ENCODE assay signal across 11 cellular contexts in genomic region chr5:79070002-79070567, GRCh38. TPM values are rescaled to one million over a fixed set of nuclear protein-coding genes. Genes with fewer than 3 reads are reported as not detected.
DNase-seq lines count a peak whose midpoint lies in the region; ATAC-seq and TF ChIP-seq lines count a peak whose summit lies in the region.
"Had no signal": no experiment of that assay in that cellular context is flagged by ENCODE, and none has a peak within 500 bp of the region (broad histone marks: within the 10 kb centered on the region; RNA-seq: fewer than 3 reads in every experiment).

No MANE protein-coding gene starts in this region.

- intact Hi-C loops in colonic mucosa (cut with DNase I): no loop called here

- H3K36me3 ChIP-seq in colonic mucosa (no peaks in the 10 kb centered on the region), skeletal muscle tissue (ENCODE audit: control insufficient read depth in 3 of 3, insufficient read depth in 3 of 3, low read length in 3 of 3) (no peaks in the 10 kb centered on the region)

- peak overlapping the region; percentile 28 for H3K4me3 ChIP-seq in colonic mucosa
- peak overlapping the region; percentile 68 to 79 (median 76) for H3K4me3 ChIP-seq in skeletal muscle tissue (ENCODE audit: low read length in 3 of 3)

- ATAC-seq in HG03175 (IDR thresholded peaks at IDR 0.05; ENCODE audit: unreplicated experiment): no peak
- ATAC-seq: T-cell had no signal

- H3K9me3 ChIP-seq in colonic mucosa: no peaks in the 10 kb centered on the region
- peaks cover 0 to 5% (median 0%) of the 10 kb centered on the region in 3 donors for H3K9me3 ChIP-seq in skeletal muscle tissue (ENCODE audit: control insufficient read depth in 3 of 3, low read length in 3 of 3)

- H3K27ac ChIP-seq in colonic mucosa (no peak overlapping the region), skeletal muscle tissue (ENCODE audit: low read depth, low read length) (peak overlapping the region; percentile 54)

- H3K27me3 ChIP-seq in colonic mucosa (no peaks in the 10 kb centered on the region), skeletal muscle tissue (ENCODE audit: control insufficient read depth in 3 of 3, insufficient read depth in 3 of 3, low read length in 3 of 3) (peaks cover 0 to 7% (median 4%) of the 10 kb centered on the region in 3 donors)

- DNase-seq in EL: peak; percentile 50
- no peak for DNase-seq in colonic mucosa
- peak; percentile 54 for DNase-seq in iris pigment epithelial cell (ENCODE audit: low read depth)
- no peak for DNase-seq in NCI-H1417 treated with DMSO at 0.1 percent for 48 hours (lab: John Stamatoyannopoulos, UW)
- no peak for DNase-seq in NCI-H1436 (lab: John Stamatoyannopoulos, UW)
- DNase-seq in NCI-H345 (lab: John Stamatoyannopoulos, UW): no peak
- DNase-seq: cortex of kidney, NCI-H226, T-cell had no signal

- H3K9ac ChIP-seq in colonic mucosa (ENCODE audit: low read depth in 2 of 2, low read length in 2 of 2): no peak overlapping the region
- H3K9ac ChIP-seq in skeletal muscle tissue (ENCODE audit: low read depth in 1 of 3, low read length in 3 of 3): peak overlapping the region; percentile 42 to 70 (median 69)

- H3K4me1 ChIP-seq in colonic mucosa (no peaks in the 10 kb centered on the region), skeletal muscle tissue (ENCODE audit: control insufficient read depth in 3 of 3, insufficient read depth in 3 of 3, low read length in 3 of 3) (peaks cover 0 to 7% (median 7%) of the 10 kb centered on the region in 3 donors)

- TF ChIP-seq CTCF in colonic mucosa (IDR thresholded peaks at IDR 0.05): no peak

RNA-seq across cellular contexts. Expression of gene BHMT2, which starts 0.5 kb away (rescaled TPM):
- total RNA-seq in colonic mucosa (under 1 TPM; 0.40 to 0.90 TPM), skeletal muscle tissue (1.0 TPM)

RNA-seq across cellular contexts. Expression of gene DMGDH, which starts 0.6 kb away (rescaled TPM):
- total RNA-seq in colonic mucosa (1 to 10 TPM in 1 of 2 donors, under 1 TPM in 1; 0.30 to 1.4 TPM), skeletal muscle tissue (3.1 TPM)

RNA-seq across cellular contexts. Expression of gene BHMT, which starts 41.5 kb away (rescaled TPM):
- total RNA-seq in colonic mucosa: 1 to 10 TPM in 1 of 2 donors, under 1 TPM in 1; 0.21 to 1.4 TPM
- total RNA-seq in skeletal muscle tissue: 1.0 TPM

Comparison
In these comparisons a context has a peak if more than half of its experiments do, and no peak if none do; other contexts are left out.
1. DNase-seq: peak in EL (single experiment) and iris pigment epithelial cell (single experiment); none in colonic mucosa (single experiment), NCI-H1417 treated with DMSO at 0.1 percent for 48 hours (single experiment), NCI-H1436 (single experiment) and NCI-H345 (single experiment).
2. H3K9ac ChIP-seq: peak in skeletal muscle tissue (3 of 3); none in colonic mucosa (0 of 2).